In genomic region chr1:36080236-36080635, GRCh38 we compare ENCODE assay signal across 23 cellular contexts. TPM values are rescaled to one million over a fixed set of nuclear protein-coding genes. Genes with fewer than 3 reads are reported as not detected.
"Had no signal": no experiment of that assay in that cellular context is flagged by ENCODE, and none has a peak within 500 bp of the region (broad histone marks: within the 10 kb centered on the region; RNA-seq: fewer than 3 reads in every experiment).

No MANE protein-coding gene starts in this region.

- ATAC-seq: effector memory CD8-positive, alpha-beta T cell; naive thymus-derived CD4-positive, alpha-beta T cell had no signal

- H3K27me3 ChIP-seq: ovary, right atrium auricular region, vagina had no signal

- H3K9me3 ChIP-seq: esophagus squamous epithelium, neutrophil, ovary, right atrium auricular region, sigmoid colon, stomach, thoracic aorta, upper lobe of left lung, vagina had no signal

- H3K36me3 ChIP-seq: esophagus squamous epithelium, neutrophil, ovary, right atrium auricular region, sigmoid colon, stomach, thoracic aorta, upper lobe of left lung, vagina had no signal

- DNase-seq: effector memory CD8-positive, alpha-beta T cell; esophagus squamous epithelium; foreskin fibroblast; hippocampal formation; kidney glomerular epithelial cell; naive thymus-derived CD4-positive, alpha-beta T cell; nephron progenitor cell; ovary; sigmoid colon; stimulated activated CD4-positive, alpha-beta T cell treated with anti-CD3 and anti-CD28 coated beads, Interleukin-12 subunit alpha, Interleukin-12 subunit beta, amount 100 ng/mL, for 4 hours; stimulated activated naive CD4-positive, alpha-beta T cell; stomach; substantia nigra; upper lobe of left lung had no signal

- H3K27ac ChIP-seq: epithelial cell of prostate, esophagus squamous epithelium, neutrophil, ovary, right atrium auricular region, sigmoid colon, skin epidermis, stomach, thoracic aorta, upper lobe of left lung, vagina had no signal

- H3K4me3 ChIP-seq: esophagus squamous epithelium, ovary, right atrium auricular region, sigmoid colon, skin epidermis, stomach, thoracic aorta, upper lobe of left lung, vagina had no signal

RNA-seq across cellular contexts. Expression of gene TEKT2, which starts 3.7 kb away (rescaled TPM):
- total RNA-seq: esophagus squamous epithelium, mammary epithelial cell, posterior vena cava, stomach, thoracic aorta, vagina had no signal
- polyA plus RNA-seq: liver; mammary epithelial cell; naive thymus-derived CD4-positive, alpha-beta T cell had no signal

RNA-seq across cellular contexts. Expression of gene COL8A2, which starts 44.8 kb away (rescaled TPM):
- polyA plus RNA-seq: naive thymus-derived CD4-positive, alpha-beta T cell had no signal
